ENCODE assay signal across 31 cellular contexts in genomic region chr4:123807866-123808265, GRCh38.
"Had no signal": no experiment of that assay in that cellular context is flagged by ENCODE, and none has a peak within 500 bp of the region (broad histone marks: within the 10 kb centered on the region; RNA-seq: fewer than 3 reads in every experiment).

No MANE protein-coding gene starts in this region.

- H3K27ac ChIP-seq: adrenal gland, body of pancreas, epithelial cell of prostate, esophagus squamous epithelium, gastroesophageal sphincter, heart right ventricle, hepatocyte, WERI-Rb-1 had no signal

- H3K27me3 ChIP-seq: adrenal gland, body of pancreas, esophagus squamous epithelium, gastroesophageal sphincter, heart right ventricle, hepatocyte had no signal

- FAIRE-seq: colon, endometrium, endothelial cell of umbilical vein had no signal

- DNase-seq: activated B cell treated with CpG ODN at 0.5 μM for 24 hours; activated CD4-positive, alpha-beta T cell treated with anti-CD3 and anti-CD28 coated beads for 48 hours; activated CD4-positive, alpha-beta T cell treated with anti-CD3 and anti-CD28 coated beads, Interleukin-2, amount 50 U/mL, for 1 hour; activated CD4-positive, alpha-beta T cell treated with anti-CD3 and anti-CD28 coated beads, Interleukin-2, amount 50 U/mL, for 48 hours; activated CD8-positive, alpha-beta memory T cell treated with anti-CD3 and anti-CD28 coated beads for 24 hours; activated CD8-positive, alpha-beta T cell treated with anti-CD3 and anti-CD28 coated beads for 36 hours; activated effector memory CD4-positive, alpha-beta T cell treated with Interleukin-2 at 50 U/mL for 16 hours; activated gamma-delta T cell treated with Interleukin-2 at 50 U/mL for 16 hours; activated naive CD4-positive, alpha-beta T cell treated with anti-CD3 and anti-CD28 coated beads for 36 hours; activated naive CD8-positive, alpha-beta T cell treated with anti-CD3 and anti-CD28 coated beads for 36 hours; activated naive CD8-positive, alpha-beta T cell treated with anti-CD3 and anti-CD28 coated beads, Interleukin-2, amount 50 U/mL, for 24 hours; activated T-cell treated with anti-CD3 and anti-CD28 coated beads, Interleukin-2, amount 50 U/mL, for 4 hours; adrenal gland; amygdala; aorta; body of pancreas; caudate nucleus; cortex of kidney; dermis blood vessel endothelial cell; effector CD8-positive, alpha-beta T cell; esophagus squamous epithelium; foreskin melanocyte; heart right ventricle; T1000; WERI-Rb-1 had no signal

- H3K36me3 ChIP-seq: adrenal gland, esophagus squamous epithelium, gastroesophageal sphincter, heart right ventricle, WERI-Rb-1 had no signal

- H3K9me3 ChIP-seq: adrenal gland, body of pancreas, esophagus squamous epithelium, gastroesophageal sphincter, heart right ventricle had no signal

- H3K4me3 ChIP-seq: adrenal gland, body of pancreas, esophagus squamous epithelium, gastroesophageal sphincter, heart right ventricle, hepatocyte had no signal

- H3K4me1 ChIP-seq: body of pancreas had no signal
